Comparison of ENCODE assay signal across 2 cellular contexts in the genomic region with DNA sequence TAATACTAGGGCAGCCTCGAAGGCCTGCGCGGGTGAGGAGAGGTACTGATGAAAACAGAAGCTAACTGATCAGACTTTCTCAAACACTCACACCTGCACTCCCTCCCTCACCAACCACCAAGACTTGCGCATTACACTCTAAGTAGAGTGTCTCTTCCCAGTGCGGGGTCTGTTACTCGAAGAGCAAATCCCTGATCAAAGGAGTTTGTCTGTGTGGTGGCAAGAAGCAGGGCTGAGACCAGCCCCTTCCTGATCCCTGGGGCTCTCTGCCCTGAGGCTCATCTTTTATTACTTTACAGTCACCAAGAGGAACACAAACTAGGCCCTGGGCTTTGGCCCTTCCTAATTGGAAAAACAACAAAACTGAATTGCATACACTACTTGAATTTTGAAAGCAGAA.
TF ChIP-seq lines count a peak whose summit lies in the region.

No MANE protein-coding gene starts in this region.

TF ChIP-seq in HCT116, 20 proteins besides CTCF, POLR2A, EP300 and RAD21 (continued from another document):
- no peak for TF ChIP-seq ZBTB33 (IDR thresholded peaks at IDR 0.05; ENCODE audit: extremely low read depth, insufficient replicate concordance, low read length)
- TF ChIP-seq, protein P1, sequence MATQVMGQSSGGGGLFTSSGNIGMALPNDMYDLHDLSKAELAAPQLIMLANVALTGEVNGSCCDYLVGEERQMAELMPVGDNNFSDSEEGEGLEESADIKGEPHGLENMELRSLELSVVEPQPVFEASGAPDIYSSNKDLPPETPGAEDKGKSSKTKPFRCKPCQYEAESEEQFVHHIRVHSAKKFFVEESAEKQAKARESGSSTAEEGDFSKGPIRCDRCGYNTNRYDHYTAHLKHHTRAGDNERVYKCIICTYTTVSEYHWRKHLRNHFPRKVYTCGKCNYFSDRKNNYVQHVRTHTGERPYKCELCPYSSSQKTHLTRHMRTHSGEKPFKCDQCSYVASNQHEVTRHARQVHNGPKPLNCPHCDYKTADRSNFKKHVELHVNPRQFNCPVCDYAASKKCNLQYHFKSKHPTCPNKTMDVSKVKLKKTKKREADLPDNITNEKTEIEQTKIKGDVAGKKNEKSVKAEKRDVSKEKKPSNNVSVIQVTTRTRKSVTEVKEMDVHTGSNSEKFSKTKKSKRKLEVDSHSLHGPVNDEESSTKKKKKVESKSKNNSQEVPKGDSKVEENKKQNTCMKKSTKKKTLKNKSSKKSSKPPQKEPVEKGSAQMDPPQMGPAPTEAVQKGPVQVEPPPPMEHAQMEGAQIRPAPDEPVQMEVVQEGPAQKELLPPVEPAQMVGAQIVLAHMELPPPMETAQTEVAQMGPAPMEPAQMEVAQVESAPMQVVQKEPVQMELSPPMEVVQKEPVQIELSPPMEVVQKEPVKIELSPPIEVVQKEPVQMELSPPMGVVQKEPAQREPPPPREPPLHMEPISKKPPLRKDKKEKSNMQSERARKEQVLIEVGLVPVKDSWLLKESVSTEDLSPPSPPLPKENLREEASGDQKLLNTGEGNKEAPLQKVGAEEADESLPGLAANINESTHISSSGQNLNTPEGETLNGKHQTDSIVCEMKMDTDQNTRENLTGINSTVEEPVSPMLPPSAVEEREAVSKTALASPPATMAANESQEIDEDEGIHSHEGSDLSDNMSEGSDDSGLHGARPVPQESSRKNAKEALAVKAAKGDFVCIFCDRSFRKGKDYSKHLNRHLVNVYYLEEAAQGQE (IDR thresholded peaks at IDR 0.05; ENCODE audit: low read depth): no peak
TF ChIP-seq in HCT116: peak in this region for 0.

TF ChIP-seq in WTC11, 78 proteins besides CTCF, POLR2A, EP300 and RAD21 (continued from another document):
- TF ChIP-seq MLX (CRISPR knock-in tag; IDR thresholded peaks at IDR 0.05) (no peak), ATF1 (CRISPR knock-in tag; IDR thresholded peaks at IDR 0.05) (no peak), USF1 (CRISPR knock-in tag; IDR thresholded peaks at IDR 0.05) (no peak), ZNF396 (CRISPR knock-in tag; IDR thresholded peaks at IDR 0.05; ENCODE audit: borderline replicate concordance) (no peak)
